Comparison of ENCODE assay signal across 8 cellular contexts in genomic region chr6:75205776-75206334, GRCh38. TPM values are rescaled to one million over a fixed set of nuclear protein-coding genes. Genes with fewer than 3 reads are reported as not detected.
DNase-seq lines count a peak whose midpoint lies in the region; ATAC-seq and TF ChIP-seq lines count a peak whose summit lies in the region.

Gene COL12A1, minus strand, starts transcription at chr6:75206053. Its CDS starts 3,261 bp downstream, at chr6:75202792.

- H3K4me3 Mint-ChIP-seq in CD4-positive, alpha-beta T cell: peak within 1 kb of the TSS; percentile 76
- peak within 1 kb of the TSS; percentile 73 for H3K4me3 Mint-ChIP-seq in activated B cell treated with CpG ODN at 0.5 μM for 24 hours

- TF ChIP-seq POLR2A in esophagus squamous epithelium (IDR thresholded peaks at IDR 0.05): peak in 2 of 4 donors; percentile 53 to 67

- no peaks in the 10 kb centered on the region for H3K36me3 Mint-ChIP-seq in CD4-positive, alpha-beta T cell (ENCODE audit: low read depth)
- H3K36me3 Mint-ChIP-seq in activated B cell treated with CpG ODN at 0.5 μM for 24 hours (ENCODE audit: low read depth): no peaks in the 10 kb centered on the region

- peaks cover 81% of the 10 kb centered on the region for H3K27me3 ChIP-seq in CD4-positive, alpha-beta T cell (ENCODE audit: control insufficient read depth, insufficient read depth, low read length)
- H3K27me3 ChIP-seq in esophagus squamous epithelium (peaks cover 0 to 76% (median 3%) of the 10 kb centered on the region in 4 donors), muscle layer of duodenum (ENCODE audit: low read depth, low read length) (peaks cover 36% of the 10 kb centered on the region)

- peaks cover 63% of the 10 kb centered on the region for H3K4me1 Mint-ChIP-seq in CD4-positive, alpha-beta T cell (ENCODE audit: low read depth)
- H3K4me1 Mint-ChIP-seq in activated B cell treated with CpG ODN at 0.5 μM for 24 hours: peaks cover 60% of the 10 kb centered on the region

- intact Hi-C loops in CD4-positive, alpha-beta T cell (cut with DNase I, micrococcal nuclease): loop anchor here in 1 of 2 experiments (2.0 kb wide), 1 partner anchor 1115 kb away; no protein-coding TSS in a partner anchor
- intact Hi-C loops in activated B cell treated with CpG ODN at 0.5 μM for 24 hours (cut with micrococcal nuclease) (loop anchor here (2.0 to 5.0 kb wide), 2 partner anchors 797 to 1754 kb away; partner anchors contain the start of gene CGAS), esophagus squamous epithelium (cut with DNase I) (loop anchor here (10.0 kb wide), 3 partner anchors 801 to 1231 kb away; no protein-coding TSS in a partner anchor)

- no peak for TF ChIP-seq CTCF in CD4-positive, alpha-beta T cell (IDR thresholded peaks at IDR 0.05)
- TF ChIP-seq CTCF in HFF-Myc (IDR thresholded peaks at IDR 0.05; ENCODE audit: low read depth, low read length, missing control alignments) (no peak), activated B cell treated with CpG ODN at 0.5 μM for 24 hours (IDR thresholded peaks at IDR 0.05) (no peak), esophagus squamous epithelium (IDR thresholded peaks at IDR 0.05) (no peak)

- no peaks in the 10 kb centered on the region for H3K9me3 ChIP-seq in CD4-positive, alpha-beta T cell (ENCODE audit: control insufficient read depth, low read length)
- H3K9me3 ChIP-seq in esophagus squamous epithelium (no peaks in the 10 kb centered on the region), muscle layer of duodenum (ENCODE audit: control insufficient read depth in 1 of 2, low read length in 2 of 2) (no peaks in the 10 kb centered on the region)

- peaks cover 95% of the 10 kb centered on the region for H3K27me3 Mint-ChIP-seq in CD4-positive, alpha-beta T cell
- H3K27me3 Mint-ChIP-seq in activated B cell treated with CpG ODN at 0.5 μM for 24 hours: peaks cover 77% of the 10 kb centered on the region

- CTCF ChIA-PET in CD4-positive, alpha-beta T cell (lab: Charles Lee): no interaction called here
- CTCF ChIA-PET in activated B cell treated with CpG ODN at 0.5 μM for 24 hours (lab: Charles Lee): interaction anchor here (0.9 to 10.6 kb wide), 2 partner anchors 1465 to 1530 kb away, joined by 3 to 272 read pairs; no protein-coding TSS in a partner anchor

- no peak within 1 kb of the TSS for H3K27ac Mint-ChIP-seq in CD4-positive, alpha-beta T cell
- no peak within 1 kb of the TSS for H3K27ac Mint-ChIP-seq in activated B cell treated with CpG ODN at 0.5 μM for 24 hours

- H3K27ac ChIP-seq in CD4-positive, alpha-beta T cell (ENCODE audit: low read depth, low read length): no peak within 1 kb of the TSS
- peak within 1 kb of the TSS; percentile 64 to 93 (median 84) for H3K27ac ChIP-seq in esophagus squamous epithelium
- H3K27ac ChIP-seq in muscle layer of duodenum (ENCODE audit: low read length): peak within 1 kb of the TSS; percentile 94

- DNase-seq in CD4-positive, alpha-beta T cell: no peak
- peak; percentile 97 for DNase-seq in HFF-Myc (ENCODE audit: extremely low read depth, low read depth)
- peak; percentile 20 for DNase-seq in activated B cell treated with CpG ODN at 0.5 μM for 24 hours
- peak; percentile 22 for DNase-seq in esophagus squamous epithelium (lab: John Stamatoyannopoulos, UW)
- DNase-seq in ureter (ENCODE audit: low spot score): peak; percentile 87

- H3K9me3 Mint-ChIP-seq in CD4-positive, alpha-beta T cell: no peaks in the 10 kb centered on the region
- H3K9me3 Mint-ChIP-seq in activated B cell treated with CpG ODN at 0.5 μM for 24 hours: no peaks in the 10 kb centered on the region

- H3K36me3 ChIP-seq in esophagus squamous epithelium (no peaks in the 10 kb centered on the region), muscle layer of duodenum (ENCODE audit: control insufficient read depth in 1 of 2, insufficient read depth in 2 of 2, low read length in 2 of 2) (no peaks in the 10 kb centered on the region)

- WGBS in esophagus squamous epithelium, 2 donors: 1 to 2% methylated on average over 11 to 27 of the region's 55 CpGs

- no peak for ATAC-seq in CD4-positive, alpha-beta T cell (ENCODE audit: poor library complexity)
- ATAC-seq in activated B cell treated with CpG ODN at 0.5 μM for 24 hours (ENCODE audit: low read depth) (no peak), GM21786 (IDR thresholded peaks at IDR 0.05; ENCODE audit: unreplicated experiment) (no peak), GM18870 (IDR thresholded peaks at IDR 0.05; ENCODE audit: unreplicated experiment) (no peak)

- H3K4me1 ChIP-seq in esophagus squamous epithelium (peaks cover 9 to 77% (median 26%) of the 10 kb centered on the region in 3 donors), muscle layer of duodenum (ENCODE audit: control insufficient read depth in 1 of 2, insufficient read depth in 2 of 2, low read length in 2 of 2) (peaks cover 3 to 34% of the 10 kb centered on the region in 2 donors)

- POLR2A ChIA-PET in CD4-positive, alpha-beta T cell (lab: Charles Lee): no interaction called here
- POLR2A ChIA-PET in activated B cell treated with CpG ODN at 0.5 μM for 24 hours (lab: Charles Lee): no interaction called here

- peak within 1 kb of the TSS; percentile 86 for H3K4me3 ChIP-seq in HFF-Myc (replicated peaks; ENCODE audit: low read depth, low read length)
- peak within 1 kb of the TSS; percentile 39 to 71 (median 55) for H3K4me3 ChIP-seq in esophagus squamous epithelium
- H3K4me3 ChIP-seq in muscle layer of duodenum (ENCODE audit: low read depth in 1 of 2, low read length in 2 of 2): peak within 1 kb of the TSS; percentile 76 to 89

RNA-seq across cellular contexts. Expression of gene COL12A1, which starts in this region (rescaled TPM):
- total RNA-seq in CD4-positive, alpha-beta T cell: not detected
- total RNA-seq in activated B cell treated with CpG ODN at 0.5 μM for 24 hours: not detected in 2 replicates
- total RNA-seq in esophagus squamous epithelium: 100 to 1,000 TPM in 1 of 4 donors, 10 to 100 TPM in 3; 15.6 to 131 (median 34.3) TPM
- total RNA-seq in ureter: 40.4 TPM

Comparison
In these comparisons a context has a peak if more than half of its experiments do, and no peak if none do; other contexts are left out.
1. RNA of gene COL12A1 (total RNA-seq): 40.4 TPM in ureter (single experiment) and 15.6 to 131 TPM in esophagus squamous epithelium; not detected in activated B cell treated with CpG ODN at 0.5 μM for 24 hours and not detected in CD4-positive, alpha-beta T cell; every median in the first group is over 10 times any median in the second.
2. Peak in DNase-seq in activated B cell treated with CpG ODN at 0.5 μM for 24 hours; RNA of the gene not detected or under 1 TPM.
3. DNase-seq: peak in HFF-Myc (single experiment), esophagus squamous epithelium (single experiment) and ureter (single experiment); none in CD4-positive, alpha-beta T cell (0 of 10).
4. Peak in every context shown above with its lines, with median percentiles within 50 percentile points of each other: H3K4me3 ChIP-seq.